Comparison of ENCODE assay signal across 22 cellular contexts in genomic region chr2:47019991-47020681, GRCh38.
DNase-seq lines count a peak whose midpoint lies in the region; ATAC-seq and TF ChIP-seq lines count a peak whose summit lies in the region.
"Had no signal": no experiment of that assay in that cellular context is flagged by ENCODE, and none has a peak within 500 bp of the region (broad histone marks: within the 10 kb centered on the region; RNA-seq: fewer than 3 reads in every experiment).

No MANE protein-coding gene starts in this region.

- H3K27me3 ChIP-seq in breast epithelium (no peaks in the 10 kb centered on the region), mammary epithelial cell (ENCODE audit: insufficient read depth, low read length) (no peaks in the 10 kb centered on the region), endodermal cell (ENCODE audit: control insufficient read depth, insufficient read depth, low read length, poor library complexity, severe bottlenecking) (no peaks in the 10 kb centered on the region), osteoblast (ENCODE audit: insufficient read depth, low read length) (no peaks in the 10 kb centered on the region), tibial artery (no peaks in the 10 kb centered on the region)
- H3K27me3 ChIP-seq: ascending aorta, BE2C, pancreas had no signal

- no peaks in the 10 kb centered on the region for H3K9me3 Mint-ChIP-seq in endodermal cell
- H3K9me3 Mint-ChIP-seq: activated naive CD4-positive, alpha-beta T cell treated with anti-CD3 and anti-CD28 coated beads for 36 hours; naive thymus-derived CD8-positive, alpha-beta T cell had no signal

- H3K4me3 Mint-ChIP-seq in endodermal cell: no peak overlapping the region
- H3K4me3 Mint-ChIP-seq: activated naive CD4-positive, alpha-beta T cell treated with anti-CD3 and anti-CD28 coated beads for 36 hours; naive thymus-derived CD8-positive, alpha-beta T cell had no signal

- DNase-seq in breast epithelium (ENCODE audit: low spot score in 2 of 2): no peak
- DNase-seq in mammary epithelial cell: no peak
- peak; percentile 70 for DNase-seq in endodermal cell
- DNase-seq in osteoblast (ENCODE audit: insufficient read length, low spot score, missing footprints): peak; percentile 65
- DNase-seq in tibial artery: no peak
- no peak for DNase-seq in activated CD4-positive, CD25-positive, alpha-beta regulatory T cell treated with anti-CD3 and anti-CD28 coated beads, Interleukin-2, amount 50 U/mL, for 72 hours
- DNase-seq in SHP77 treated with DMSO at 0.1 percent for 48 hours (lab: John Stamatoyannopoulos, UW): no peak
- DNase-seq: activated CD4-positive, alpha-beta T cell treated with anti-CD3 and anti-CD28 coated beads for 1 hour; activated CD8-positive, alpha-beta memory T cell treated with anti-CD3 and anti-CD28 coated beads for 24 hours; activated naive CD4-positive, alpha-beta T cell treated with anti-CD3 and anti-CD28 coated beads for 36 hours; activated T-cell treated with anti-CD3 and anti-CD28 coated beads, Interleukin-2, amount 50 U/mL, for 48 hours; BE2C; Caco-2; KG1; naive thymus-derived CD8-positive, alpha-beta T cell; NCI-H1092 treated with DMSO at 0.1 percent for 48 hours; NCI-H524 treated with DMSO at 0.1 percent for 48 hours; stimulated activated naive CD4-positive, alpha-beta T cell had no signal

- H3K4me2 ChIP-seq in mammary epithelial cell (ENCODE audit: insufficient read depth, low read depth, low read length) (no peak overlapping the region), osteoblast (ENCODE audit: insufficient read depth, low read length) (no peak overlapping the region)

- H4K20me1 ChIP-seq in mammary epithelial cell (ENCODE audit: insufficient read depth, low read length) (no peaks in the 10 kb centered on the region), osteoblast (ENCODE audit: insufficient read depth, low read length) (peaks cover 16% of the 10 kb centered on the region)

- H3K9me3 ChIP-seq in breast epithelium: no peaks in the 10 kb centered on the region
- no peaks in the 10 kb centered on the region for H3K9me3 ChIP-seq in mammary epithelial cell (replicated peaks; ENCODE audit: insufficient read depth, low read length)
- H3K9me3 ChIP-seq in endodermal cell (ENCODE audit: control insufficient read depth, low read length): no peaks in the 10 kb centered on the region
- H3K9me3 ChIP-seq in osteoblast (ENCODE audit: low read depth, low read length): no peaks in the 10 kb centered on the region
- no peaks in the 10 kb centered on the region for H3K9me3 ChIP-seq in tibial artery
- H3K9me3 ChIP-seq: ascending aorta, BE2C, Caco-2, pancreas had no signal

- peaks cover 7% of the 10 kb centered on the region for H3K27me3 Mint-ChIP-seq in endodermal cell (ENCODE audit: insufficient read depth)
- H3K27me3 Mint-ChIP-seq: naive thymus-derived CD8-positive, alpha-beta T cell had no signal

- TF ChIP-seq POLR2A in breast epithelium (IDR thresholded peaks at IDR 0.05): no peak

- H3K4me1 Mint-ChIP-seq in endodermal cell: peaks cover 9% of the 10 kb centered on the region

- H3K9ac ChIP-seq in mammary epithelial cell (ENCODE audit: insufficient read depth, low read length) (no peak overlapping the region), endodermal cell (ENCODE audit: extremely low read depth, low read length, poor library complexity, severe bottlenecking) (no peak overlapping the region)

- no TSS peak for BruUV-seq in mammary epithelial cell (replicated peaks; lab: Mats Ljungman, UMichigan)

- peaks cover 0 to 8% of the 10 kb centered on the region in 2 donors for H3K4me1 ChIP-seq in breast epithelium
- H3K4me1 ChIP-seq in mammary epithelial cell (ENCODE audit: insufficient read depth, low read length): no peaks in the 10 kb centered on the region
- H3K4me1 ChIP-seq in endodermal cell (ENCODE audit: control insufficient read depth, insufficient read depth, low read length): peaks cover 5% of the 10 kb centered on the region
- H3K4me1 ChIP-seq in osteoblast (ENCODE audit: insufficient read depth, low read length): peaks cover 11% of the 10 kb centered on the region
- peaks cover 0 to 71% (median 53%) of the 10 kb centered on the region in 4 donors for H3K4me1 ChIP-seq in tibial artery
- H3K4me1 ChIP-seq: Caco-2, pancreas had no signal

- in situ Hi-C loops in mammary epithelial cell (cut with MboI; ENCODE audit: low sequenced_read_pairs in 2 of 2): no loop called here

- peaks cover 2% of the 10 kb centered on the region for H3K36me3 Mint-ChIP-seq in endodermal cell (ENCODE audit: low read depth)

- no peaks in the 10 kb centered on the region for H3K79me2 ChIP-seq in mammary epithelial cell (ENCODE audit: insufficient read depth, low read length)
- H3K79me2 ChIP-seq in osteoblast (ENCODE audit: insufficient read depth, low read length): no peaks in the 10 kb centered on the region

- no peak for TF ChIP-seq CTCF in breast epithelium (IDR thresholded peaks at IDR 0.05)
- TF ChIP-seq CTCF in mammary epithelial cell (conservative IDR thresholded peaks at IDR 0.05 in 1 of 2, IDR thresholded peaks at IDR 0.05 in 1 of 2; ENCODE audit: extremely low read depth in 1 of 2, insufficient read depth in 1 of 2, low read depth in 1 of 2, low read length in 2 of 2): no peak
- TF ChIP-seq CTCF in endodermal cell (conservative IDR thresholded peaks at IDR 0.05): no peak
- TF ChIP-seq CTCF in osteoblast (IDR thresholded peaks at IDR 0.05; ENCODE audit: extremely low read depth, low read depth, low read length): no peak
- TF ChIP-seq CTCF in tibial artery (IDR thresholded peaks at IDR 0.05): no peak

- CTCF ChIA-PET in mammary epithelial cell (lab: Charles Lee; ENCODE audit: low non-redundant PET): no interaction called here

- dilution Hi-C loops in mammary epithelial cell (cut with HindIII; ENCODE audit: low sequenced_read_pairs): no loop called here

- WGBS in mammary epithelial cell (ENCODE audit: low coverage, missing lambda C conversion rate): 97% methylated on average over 13 of the region's 13 CpGs
- WGBS in endodermal cell (ENCODE audit: insufficient coverage in 1 of 2, insufficient read length in 1 of 2), 2 experiments: 92 to 93% methylated on average over 12 to 13 of the region's 13 CpGs

- no peak overlapping the region for H2AFZ ChIP-seq in mammary epithelial cell (ENCODE audit: low read depth, low read length)
- H2AFZ ChIP-seq in osteoblast (ENCODE audit: low read length): no peak overlapping the region

- no peak overlapping the region for H3K27ac Mint-ChIP-seq in endodermal cell
- H3K27ac Mint-ChIP-seq: activated naive CD4-positive, alpha-beta T cell treated with anti-CD3 and anti-CD28 coated beads for 36 hours had no signal

- peaks cover 5% of the 10 kb centered on the region for H3K36me3 ChIP-seq in breast epithelium
- no peaks in the 10 kb centered on the region for H3K36me3 ChIP-seq in mammary epithelial cell (ENCODE audit: insufficient read depth, low read length)
- H3K36me3 ChIP-seq in endodermal cell (ENCODE audit: control insufficient read depth, insufficient read depth, low read length): no peaks in the 10 kb centered on the region
- H3K36me3 ChIP-seq in osteoblast (ENCODE audit: insufficient read depth, low read length): peaks cover 77% of the 10 kb centered on the region
- H3K36me3 ChIP-seq in tibial artery: peaks cover 4 to 62% (median 44%) of the 10 kb centered on the region in 3 donors
- H3K36me3 ChIP-seq: BE2C had no signal

- no peak for ATAC-seq in GM18873 (IDR thresholded peaks at IDR 0.05; ENCODE audit: low FRiP score, unreplicated experiment)
- ATAC-seq: HCT116; naive thymus-derived CD8-positive, alpha-beta T cell; pancreas had no signal

- intact Hi-C loops in breast epithelium (cut with DNase I; ENCODE audit: low total_unique reads): no loop called here
- intact Hi-C loops in mammary epithelial cell (cut with micrococcal nuclease): loop anchor here (5.0 kb wide), 2 partner anchors 102 to 252 kb away; no protein-coding TSS in a partner anchor
- intact Hi-C loops in tibial artery (cut with DNase I; ENCODE audit: low total_unique reads): no loop called here

- no peak overlapping the region for H3K4me3 ChIP-seq in breast epithelium
- H3K4me3 ChIP-seq in mammary epithelial cell (replicated peaks in 1 of 3; ENCODE audit: insufficient read depth in 1 of 3, low read depth in 2 of 3, low read length in 3 of 3): no peak overlapping the region
- H3K4me3 ChIP-seq in endodermal cell (ENCODE audit: low read length): no peak overlapping the region
- no peak overlapping the region for H3K4me3 ChIP-seq in osteoblast (ENCODE audit: insufficient read depth, low read length)
- H3K4me3 ChIP-seq in tibial artery: no peak overlapping the region
- H3K4me3 ChIP-seq: ascending aorta, pancreas had no signal

- H3K27ac ChIP-seq in breast epithelium: peak overlapping the region; percentile 71 to 78
- no peak overlapping the region for H3K27ac ChIP-seq in mammary epithelial cell (ENCODE audit: insufficient read depth, low read depth, low read length)
- no peak overlapping the region for H3K27ac ChIP-seq in endodermal cell (ENCODE audit: low read depth, low read length)
- no peak overlapping the region for H3K27ac ChIP-seq in osteoblast (ENCODE audit: low read depth, low read length)
- H3K27ac ChIP-seq in tibial artery: peak overlapping the region; percentile 62 to 64
- H3K27ac ChIP-seq: pancreas had no signal

Comparison
In these comparisons a context has a peak if more than half of its experiments do, and no peak if none do; other contexts are left out.
1. H3K27ac ChIP-seq: peak in breast epithelium (2 of 2) and tibial artery (2 of 2); none in mammary epithelial cell (single experiment), endodermal cell (single experiment) and osteoblast (single experiment).
2. DNase-seq: peak in endodermal cell (single experiment) and osteoblast (single experiment); none in breast epithelium (0 of 2), mammary epithelial cell (single experiment), tibial artery (0 of 2), activated CD4-positive, CD25-positive, alpha-beta regulatory T cell treated with anti-CD3 and anti-CD28 coated beads, Interleukin-2, amount 50 U/mL, for 72 hours (single experiment) and SHP77 treated with DMSO at 0.1 percent for 48 hours (single experiment).